12 cellular contexts compared by ENCODE assay signal in genomic region chr10:72228318-72228751, GRCh38. TPM values are rescaled to one million over a fixed set of nuclear protein-coding genes. Genes with fewer than 3 reads are reported as not detected.
DNase-seq lines count a peak whose midpoint lies in the region; ATAC-seq and TF ChIP-seq lines count a peak whose summit lies in the region.
"Had no signal": no experiment of that assay in that cellular context is flagged by ENCODE, and none has a peak within 500 bp of the region (broad histone marks: within the 10 kb centered on the region; RNA-seq: fewer than 3 reads in every experiment).

No MANE protein-coding gene starts in this region.

- WGBS in SK-N-SH (ENCODE audit: low lambda C conversion rate): 69% methylated on average over 2 of the region's 2 CpGs

- TF ChIP-seq CTCF in SK-N-SH (IDR thresholded peaks at IDR 0.05): no peak
- no peak for TF ChIP-seq CTCF in chondrocyte (IDR thresholded peaks at IDR 0.05)

- peaks cover 0 to 12% of the 10 kb centered on the region in 2 experiments; a peak in 2 of 4 replicates for H3K4me1 ChIP-seq in SK-N-SH (ENCODE audit: control insufficient read depth in 1 of 2, insufficient read depth in 2 of 2, low read depth in 1 of 2, low read length in 1 of 2)
- peaks cover 11% of the 10 kb centered on the region for H3K4me1 ChIP-seq in stomach smooth muscle (ENCODE audit: control insufficient read depth, insufficient read depth, low read length)

- H3K4me3 Mint-ChIP-seq in chondrocyte (ENCODE audit: unreplicated experiment): no peak overlapping the region
- H3K4me3 Mint-ChIP-seq: stimulated activated memory B cell treated with anti-CD40 and anti-IgM and Interleukin-4, amounts not matched to agents 10 μg/mL and 1 μg/mL and 100 μg/mL, for 72 hours had no signal

- H3K27me3 ChIP-seq in SK-N-SH (ENCODE audit: insufficient read depth) (no peaks in the 10 kb centered on the region), stomach smooth muscle (ENCODE audit: control insufficient read depth in 1 of 2, insufficient read depth in 2 of 2, low read length in 2 of 2) (no peaks in the 10 kb centered on the region)

- H3F3A ChIP-seq in SK-N-SH (replicated peaks; ENCODE audit: insufficient read depth): no peaks in the 10 kb centered on the region

- H3K36me3 Mint-ChIP-seq in chondrocyte (ENCODE audit: low read depth): peaks cover 7% of the 10 kb centered on the region

- 0 out of 4 replicates have a peak, but pooled peaks of 1 of the 2 experiments have one; percentile 19 for TF ChIP-seq EP300 in SK-N-SH (IDR thresholded peaks at IDR 0.05; ENCODE audit: borderline replicate concordance in 1 of 2, low read depth in 1 of 2, low read length in 1 of 2)

- H3K9me3 ChIP-seq in SK-N-SH: no peaks in the 10 kb centered on the region
- no peaks in the 10 kb centered on the region for H3K9me3 ChIP-seq in stomach smooth muscle (ENCODE audit: control insufficient read depth in 2 of 2, low read length in 2 of 2)

- TF ChIP-seq RAD21 in SK-N-SH (IDR thresholded peaks at IDR 0.05; ENCODE audit: low read length): 0 out of 2 replicates have a peak, but pooled peaks have one; percentile 0

- peaks cover 16% of the 10 kb centered on the region for H3K79me2 ChIP-seq in SK-N-SH (ENCODE audit: insufficient read depth)

- H3K9ac ChIP-seq in SK-N-SH (no peak overlapping the region), stomach smooth muscle (ENCODE audit: low read length in 2 of 2) (no peak overlapping the region)

- ATAC-seq in SK-N-SH treated with all-trans-retinoic acid at 6 μM for 48 hours (no peak), HG03565 (IDR thresholded peaks at IDR 0.05; ENCODE audit: unreplicated experiment) (no peak), GM18502 (IDR thresholded peaks at IDR 0.05; ENCODE audit: poor library complexity, unreplicated experiment) (no peak)
- ATAC-seq: stimulated activated memory B cell treated with anti-CD40 and anti-IgM and Interleukin-4, amounts not matched to agents 10 μg/mL and 1 μg/mL and 100 μg/mL, for 72 hours had no signal

- peaks cover 30% of the 10 kb centered on the region for H3K4me1 Mint-ChIP-seq in chondrocyte (ENCODE audit: low read depth)

- H4K20me1 ChIP-seq in SK-N-SH (ENCODE audit: insufficient read depth): no peaks in the 10 kb centered on the region

- no peaks in the 10 kb centered on the region for H3K9me3 Mint-ChIP-seq in chondrocyte (ENCODE audit: low read depth)
- H3K9me3 Mint-ChIP-seq: stimulated activated memory B cell treated with anti-CD40 and anti-IgM and Interleukin-4, amounts not matched to agents 10 μg/mL and 1 μg/mL and 100 μg/mL, for 72 hours had no signal

- CTCF ChIA-PET in SK-N-SH (lab: Yijun Ruan, JAX): interaction anchor here (0.5 to 2.9 kb wide), 6 partner anchors 9 to 911 kb away, joined by 3 to 10 read pairs (median 4); partner anchors contain the start of gene DDIT4

- H3K4me3 ChIP-seq in SK-N-SH (ENCODE audit: low read depth in 2 of 2, low read length in 1 of 2) (no peak overlapping the region), stomach smooth muscle (ENCODE audit: low read length in 2 of 2) (no peak overlapping the region)

- H3K27ac ChIP-seq in SK-N-SH (ENCODE audit: low read depth in 2 of 2, low read length in 1 of 2): peak overlapping the region in 1 of 2 experiments; percentile 62; a peak in 2 of 4 replicates
- peak overlapping the region; percentile 20 for H3K27ac ChIP-seq in stomach smooth muscle (ENCODE audit: low read length)

- H3K9me2 ChIP-seq in SK-N-SH: no peaks in the 10 kb centered on the region

- DNase-seq in SK-N-SH (peak; percentile 37), NCI-H2107 treated with DMSO at 0.1 percent for 48 hours (lab: John Stamatoyannopoulos, UW; ENCODE audit: unreplicated experiment) (peak; percentile 48), chondrocyte (ENCODE audit: low spot score) (no peak), iPS-NIHi7 (ENCODE audit: extremely low spot score) (no peak)
- DNase-seq: activated naive CD4-positive, alpha-beta T cell treated with Interleukin-2 at 50 U/mL for 16 hours; effector memory CD4-positive, alpha-beta T cell; stimulated activated CD4-positive, alpha-beta T cell treated with anti-CD3 and anti-CD28 coated beads, Interleukin-12 subunit alpha, Interleukin-12 subunit beta, amount 100 ng/mL, for 4 hours had no signal

- no peak overlapping the region for H2AFZ ChIP-seq in SK-N-SH (ENCODE audit: low read depth)

- H3K27ac Mint-ChIP-seq in chondrocyte (ENCODE audit: unreplicated experiment): peak overlapping the region; percentile 17
- H3K27ac Mint-ChIP-seq: stimulated activated memory B cell treated with anti-CD40 and anti-IgM and Interleukin-4, amounts not matched to agents 10 μg/mL and 1 μg/mL and 100 μg/mL, for 72 hours had no signal

- peaks cover 12 to 15% of the 10 kb centered on the region in 2 experiments for H3K36me3 ChIP-seq in SK-N-SH (replicated peaks in 1 of 2; ENCODE audit: control insufficient read depth in 1 of 2, insufficient read depth in 2 of 2, low read length in 1 of 2)
- H3K36me3 ChIP-seq in stomach smooth muscle (ENCODE audit: control insufficient read depth in 2 of 2, insufficient read depth in 2 of 2, low read length in 2 of 2): peaks cover 17 to 21% of the 10 kb centered on the region in 2 donors

- H3K27me3 Mint-ChIP-seq in chondrocyte (ENCODE audit: low read depth): no peaks in the 10 kb centered on the region
- H3K27me3 Mint-ChIP-seq: stimulated activated memory B cell treated with anti-CD40 and anti-IgM and Interleukin-4, amounts not matched to agents 10 μg/mL and 1 μg/mL and 100 μg/mL, for 72 hours had no signal

- H3K4me2 ChIP-seq in SK-N-SH: no peak overlapping the region

- POLR2A ChIA-PET in SK-N-SH (lab: Yijun Ruan, JAX): interaction anchor here (0.6 to 1.7 kb wide), 3 partner anchors 45 to 1565 kb away, joined by 4 to 8 read pairs (median 5); partner anchors contain the start of gene DDIT4

TF ChIP-seq in SK-N-SH, 30 proteins besides CTCF, POLR2A, EP300 and RAD21 (continues in another document):
- TF ChIP-seq GATA2 (CRISPR knock-in tag; IDR thresholded peaks at IDR 0.05) (no peak), REST (IDR thresholded peaks at IDR 0.05; ENCODE audit: low read depth, low read length) (no peak)

TF ChIP-seq in SK-N-SH treated with all-trans-retinoic acid at 6 μM for 48 hours, 23 proteins besides CTCF, POLR2A, EP300 and RAD21:
- TF ChIP-seq PPARA (CRISPR knock-in tag; IDR thresholded peaks at IDR 0.05; ENCODE audit: borderline replicate concordance): no peak
- TF ChIP-seq PATZ1 (CRISPR knock-in tag; IDR thresholded peaks at IDR 0.05; ENCODE audit: borderline replicate concordance): no peak
- no peak for TF ChIP-seq TCF4 (CRISPR knock-in tag; IDR thresholded peaks at IDR 0.05; ENCODE audit: borderline replicate concordance)
- TF ChIP-seq SNAI2 (CRISPR knock-in tag; IDR thresholded peaks at IDR 0.05): no peak
TF ChIP-seq in SK-N-SH treated with all-trans-retinoic acid at 6 μM for 48 hours: peak in this region for 0.

RNA-seq across cellular contexts. Expression of gene ASCC1, which starts 12.3 kb away (rescaled TPM):
- polyA plus RNA-seq in SK-N-SH (2012; rRNA removed): 15.0 and 19.5 TPM in 2 replicates
- polyA plus RNA-seq in SK-N-SH (2012; cell fraction: cytosol; rRNA removed): 21.7 and 23.6 TPM in 2 replicates
- 9.3 and 14.7 TPM in 2 replicates for polyA plus RNA-seq in SK-N-SH (2012; cell fraction: nucleus; rRNA removed)
- total RNA-seq in chondrocyte: 31.6 to 36.8 TPM (median 35.4 TPM) in 3 replicates

RNA-seq across cellular contexts. Expression of gene ANAPC16, which starts 12.5 kb away (rescaled TPM):
- 45.2 and 65.7 TPM in 2 replicates for polyA plus RNA-seq in SK-N-SH (2012; rRNA removed)
- polyA plus RNA-seq in SK-N-SH (2012; cell fraction: cytosol; rRNA removed): 81.1 and 87.8 TPM in 2 replicates
- polyA plus RNA-seq in SK-N-SH (2012; cell fraction: nucleus; rRNA removed): 15.3 and 24.1 TPM in 2 replicates
- 48.5 to 54.4 TPM (median 52.9 TPM) in 3 replicates for total RNA-seq in chondrocyte

RNA-seq across cellular contexts. Expression of gene DDIT4, which starts 45.4 kb away (rescaled TPM):
- polyA plus RNA-seq in SK-N-SH (2012; rRNA removed): 24.9 and 30.4 TPM in 2 replicates
- 19.5 and 19.9 TPM in 2 replicates for polyA plus RNA-seq in SK-N-SH (2012; cell fraction: cytosol; rRNA removed)
- 41.8 and 55.3 TPM in 2 replicates for polyA plus RNA-seq in SK-N-SH (2012; cell fraction: nucleus; rRNA removed)
- 68.5 to 241 TPM (median 227 TPM) in 3 replicates for total RNA-seq in chondrocyte

Comparison
In these comparisons a context has a peak if more than half of its experiments do, and no peak if none do; other contexts are left out.
1. DNase-seq: peak in SK-N-SH (single experiment) and NCI-H2107 treated with DMSO at 0.1 percent for 48 hours (single experiment); none in chondrocyte (single experiment) and iPS-NIHi7 (single experiment).